In the genomic region with DNA sequence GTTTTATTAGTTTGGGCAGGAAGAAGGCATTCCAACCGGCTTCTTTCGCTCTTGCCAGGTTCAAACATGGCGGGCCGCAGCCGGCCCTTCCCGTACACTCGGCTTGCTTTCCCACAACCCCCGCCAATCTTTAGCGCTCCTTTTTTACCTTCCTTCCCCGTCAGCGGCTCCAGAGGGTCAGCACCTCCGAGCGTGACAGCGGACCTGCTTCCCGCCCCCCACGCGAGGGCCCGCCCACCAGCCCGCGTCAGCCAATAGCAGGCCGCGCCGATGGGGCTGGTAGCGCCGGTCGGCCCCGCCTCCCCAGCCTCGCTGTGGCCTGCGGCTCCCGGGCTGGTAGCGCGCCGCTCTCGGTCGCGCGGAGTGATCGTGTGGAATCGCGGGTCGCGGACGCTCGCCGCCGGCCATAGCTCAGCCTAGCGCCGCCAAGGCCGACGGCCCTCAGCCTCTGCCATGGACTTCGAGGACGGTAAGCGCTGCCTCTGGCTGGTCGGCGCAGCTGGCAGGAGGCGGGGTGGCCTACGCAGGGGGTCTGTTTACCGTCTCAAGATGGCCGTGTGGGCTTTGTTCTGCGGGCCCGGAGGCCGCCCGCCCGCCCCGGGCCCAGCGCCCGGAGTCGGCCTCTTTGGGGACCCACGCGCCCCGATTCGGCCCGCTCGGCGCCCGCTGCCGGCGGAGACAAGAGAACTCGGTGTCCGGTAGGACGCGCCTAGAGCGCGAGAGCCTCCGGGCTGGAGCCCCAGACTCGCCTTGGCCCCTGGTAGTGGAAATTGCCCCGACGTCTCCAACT, we compare ENCODE assay signal across 1 cellular context.
TF ChIP-seq lines count a peak whose summit lies in the region.

A gene with protein sequence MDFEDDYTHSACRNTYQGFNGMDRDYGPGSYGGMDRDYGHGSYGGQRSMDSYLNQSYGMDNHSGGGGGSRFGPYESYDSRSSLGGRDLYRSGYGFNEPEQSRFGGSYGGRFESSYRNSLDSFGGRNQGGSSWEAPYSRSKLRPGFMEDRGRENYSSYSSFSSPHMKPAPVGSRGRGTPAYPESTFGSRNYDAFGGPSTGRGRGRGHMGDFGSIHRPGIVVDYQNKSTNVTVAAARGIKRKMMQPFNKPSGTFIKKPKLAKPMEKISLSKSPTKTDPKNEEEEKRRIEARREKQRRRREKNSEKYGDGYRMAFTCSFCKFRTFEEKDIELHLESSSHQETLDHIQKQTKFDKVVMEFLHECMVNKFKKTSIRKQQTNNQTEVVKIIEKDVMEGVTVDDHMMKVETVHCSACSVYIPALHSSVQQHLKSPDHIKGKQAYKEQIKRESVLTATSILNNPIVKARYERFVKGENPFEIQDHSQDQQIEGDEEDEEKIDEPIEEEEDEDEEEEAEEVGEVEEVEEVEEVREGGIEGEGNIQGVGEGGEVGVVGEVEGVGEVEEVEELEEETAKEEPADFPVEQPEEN (plus strand): TSS at position 306 of the 790 bp plus-strand sequence. CDS start 148 bp downstream, at position 454.

TF ChIP-seq in K562, 482 proteins besides CTCF, POLR2A, EP300 and RAD21 (continued from another document and continues in another):
- TF ChIP-seq MYNN (IDR thresholded peaks at IDR 0.05), result no peak
- no peak for TF ChIP-seq MYNN (CRISPR knock-in tag; IDR thresholded peaks at IDR 0.05)
- peak; percentile 79 for TF ChIP-seq EP400 (IDR thresholded peaks at IDR 0.05)
- no peak for TF ChIP-seq ZNF121 (CRISPR knock-in tag; conservative IDR thresholded peaks at IDR 0.05)
- peak in 1 of 2 experiments; percentile 67; a peak in 2 of 4 replicates for TF ChIP-seq TEAD1 (CRISPR knock-in tag; IDR thresholded peaks at IDR 0.05)
- no peak for TF ChIP-seq SRSF7 (optimal IDR thresholded peaks at IDR 0.05; ENCODE audit: low read depth, low read length)
- no peak for TF ChIP-seq ZNF696 (CRISPR knock-in tag; conservative IDR thresholded peaks at IDR 0.05)
- TF ChIP-seq BRD9 (IDR thresholded peaks at IDR 0.05; ENCODE audit: low read depth, partially characterized antibody), result peak; percentile 10
- TF ChIP-seq POLR3A (IDR thresholded peaks at IDR 0.05; ENCODE audit: borderline replicate concordance, extremely low read depth, insufficient read depth, insufficient read length), result no peak
- 0 out of 2 replicates have a peak, but pooled peaks have one; percentile 78 for TF ChIP-seq RBM14 (IDR thresholded peaks at IDR 0.05; ENCODE audit: borderline replicate concordance, insufficient read depth, low read depth, low read length)
- no peak; the same call in 1 of the 2 replicates for TF ChIP-seq NKRF (IDR thresholded peaks at IDR 0.05; ENCODE audit: borderline replicate concordance)
- peak; percentile 11; the same call in 1 of the 2 replicates for TF ChIP-seq C11orf30 (IDR thresholded peaks at IDR 0.05; ENCODE audit: low read depth)
- TF ChIP-seq NFE2L1 (tag; IDR thresholded peaks at IDR 0.05; ENCODE audit: borderline replicate concordance, low read depth), result no peak
- peak; percentile 78 for TF ChIP-seq CCNT2 (IDR thresholded peaks at IDR 0.05; ENCODE audit: borderline replicate concordance, extremely low read depth, insufficient read length, low read depth, low read length)
- TF ChIP-seq ZNF644 (tag; IDR thresholded peaks at IDR 0.05; ENCODE audit: low read depth), result peak; percentile 62; the same call in 1 of the 2 replicates
- TF ChIP-seq MAZ (CRISPR knock-in tag; conservative IDR thresholded peaks at IDR 0.05 in 1 of 2, IDR thresholded peaks at IDR 0.05 in 1 of 2), result peak; percentile 52 to 85; a peak in 3 of 4 replicates
- TF ChIP-seq NFATC3 (IDR thresholded peaks at IDR 0.05), result no peak
- TF ChIP-seq, protein P1, sequence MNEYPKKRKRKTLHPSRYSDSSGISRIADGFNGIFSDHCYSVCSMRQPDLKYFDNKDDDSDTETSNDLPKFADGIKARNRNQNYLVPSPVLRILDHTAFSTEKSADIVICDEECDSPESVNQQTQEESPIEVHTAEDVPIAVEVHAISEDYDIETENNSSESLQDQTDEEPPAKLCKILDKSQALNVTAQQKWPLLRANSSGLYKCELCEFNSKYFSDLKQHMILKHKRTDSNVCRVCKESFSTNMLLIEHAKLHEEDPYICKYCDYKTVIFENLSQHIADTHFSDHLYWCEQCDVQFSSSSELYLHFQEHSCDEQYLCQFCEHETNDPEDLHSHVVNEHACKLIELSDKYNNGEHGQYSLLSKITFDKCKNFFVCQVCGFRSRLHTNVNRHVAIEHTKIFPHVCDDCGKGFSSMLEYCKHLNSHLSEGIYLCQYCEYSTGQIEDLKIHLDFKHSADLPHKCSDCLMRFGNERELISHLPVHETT (CRISPR knock-in tag; conservative IDR thresholded peaks at IDR 0.05 in 1 of 2, IDR thresholded peaks at IDR 0.05 in 1 of 2), result peak in 1 of 2 experiments; percentile 83; a peak in 2 of 4 replicates
- no peak for TF ChIP-seq ELK1 (CRISPR knock-in tag; IDR thresholded peaks at IDR 0.05)
- TF ChIP-seq FIP1L1 (IDR thresholded peaks at IDR 0.05; ENCODE audit: low read depth, low read length, poor library complexity, severe bottlenecking), result peak; percentile 29
- TF ChIP-seq ZNF277 (CRISPR knock-in tag; IDR thresholded peaks at IDR 0.05; ENCODE audit: borderline replicate concordance), result no peak
- TF ChIP-seq CSDE1 (IDR thresholded peaks at IDR 0.05), result no peak
- peak; percentile 86 for TF ChIP-seq GTF2E2 (tag; IDR thresholded peaks at IDR 0.05)
- TF ChIP-seq IFI16 (CRISPR knock-in tag; IDR thresholded peaks at IDR 0.05), result no peak
- 0 out of 2 replicates have a peak, but pooled peaks have one; percentile 30 for TF ChIP-seq RNF2 (IDR thresholded peaks at IDR 0.05)
- no peak; a peak in 2 of 4 replicates for TF ChIP-seq TBL1XR1 (IDR thresholded peaks at IDR 0.05; ENCODE audit: low read length in 2 of 2)
- TF ChIP-seq, protein P2, sequence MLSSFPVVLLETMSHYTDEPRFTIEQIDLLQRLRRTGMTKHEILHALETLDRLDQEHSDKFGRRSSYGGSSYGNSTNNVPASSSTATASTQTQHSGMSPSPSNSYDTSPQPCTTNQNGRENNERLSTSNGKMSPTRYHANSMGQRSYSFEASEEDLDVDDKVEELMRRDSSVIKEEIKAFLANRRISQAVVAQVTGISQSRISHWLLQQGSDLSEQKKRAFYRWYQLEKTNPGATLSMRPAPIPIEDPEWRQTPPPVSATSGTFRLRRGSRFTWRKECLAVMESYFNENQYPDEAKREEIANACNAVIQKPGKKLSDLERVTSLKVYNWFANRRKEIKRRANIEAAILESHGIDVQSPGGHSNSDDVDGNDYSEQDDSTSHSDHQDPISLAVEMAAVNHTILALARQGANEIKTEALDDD (IDR thresholded peaks at IDR 0.05), result no peak
- TF ChIP-seq, protein P3, sequence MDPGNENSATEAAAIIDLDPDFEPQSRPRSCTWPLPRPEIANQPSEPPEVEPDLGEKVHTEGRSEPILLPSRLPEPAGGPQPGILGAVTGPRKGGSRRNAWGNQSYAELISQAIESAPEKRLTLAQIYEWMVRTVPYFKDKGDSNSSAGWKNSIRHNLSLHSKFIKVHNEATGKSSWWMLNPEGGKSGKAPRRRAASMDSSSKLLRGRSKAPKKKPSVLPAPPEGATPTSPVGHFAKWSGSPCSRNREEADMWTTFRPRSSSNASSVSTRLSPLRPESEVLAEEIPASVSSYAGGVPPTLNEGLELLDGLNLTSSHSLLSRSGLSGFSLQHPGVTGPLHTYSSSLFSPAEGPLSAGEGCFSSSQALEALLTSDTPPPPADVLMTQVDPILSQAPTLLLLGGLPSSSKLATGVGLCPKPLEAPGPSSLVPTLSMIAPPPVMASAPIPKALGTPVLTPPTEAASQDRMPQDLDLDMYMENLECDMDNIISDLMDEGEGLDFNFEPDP (CRISPR knock-in tag; IDR thresholded peaks at IDR 0.05), result no peak
- TF ChIP-seq FOSL1 (tag; conservative IDR thresholded peaks at IDR 0.05), result no peak; the same call in 1 of the 2 replicates
- no peak for TF ChIP-seq CAMTA2 (CRISPR knock-in tag; conservative IDR thresholded peaks at IDR 0.05)
- no peak for TF ChIP-seq THAP7 (CRISPR knock-in tag; IDR thresholded peaks at IDR 0.05)
- TF ChIP-seq POLR2AphosphoS2 (IDR thresholded peaks at IDR 0.05; ENCODE audit: low read length), result peak; percentile 65; the same call in 1 of the 2 replicates
- no peak for TF ChIP-seq GATA2 (CRISPR knock-in tag; IDR thresholded peaks at IDR 0.05)
- peak; percentile 87 for TF ChIP-seq ZBTB1 (CRISPR knock-in tag; IDR thresholded peaks at IDR 0.05; ENCODE audit: borderline replicate concordance, low read depth)
- TF ChIP-seq TCF15 (CRISPR knock-in tag; IDR thresholded peaks at IDR 0.05), result no peak
- TF ChIP-seq POLR2G (IDR thresholded peaks at IDR 0.05; ENCODE audit: low read depth, low read length), result peak; percentile 100
- TF ChIP-seq TEAD4 (IDR thresholded peaks at IDR 0.05; ENCODE audit: low read length), result no peak
- no peak for TF ChIP-seq TEAD4 (CRISPR knock-in tag; IDR thresholded peaks at IDR 0.05; ENCODE audit: borderline replicate concordance)
- TF ChIP-seq TAF7 (tag; IDR thresholded peaks at IDR 0.05), result peak; percentile 62; the same call in 1 of the 2 replicates
- peak; percentile 62 for TF ChIP-seq HNRNPLL (IDR thresholded peaks at IDR 0.05; ENCODE audit: low read depth, low read length, poor library complexity, severe bottlenecking)
- no peak for TF ChIP-seq PPARD (CRISPR knock-in tag; IDR thresholded peaks at IDR 0.05)
- peak in 1 of 2 experiments; percentile 26; a peak in 1 of 4 replicates for TF ChIP-seq TRIM24 (IDR thresholded peaks at IDR 0.05)
- TF ChIP-seq, protein P4, sequence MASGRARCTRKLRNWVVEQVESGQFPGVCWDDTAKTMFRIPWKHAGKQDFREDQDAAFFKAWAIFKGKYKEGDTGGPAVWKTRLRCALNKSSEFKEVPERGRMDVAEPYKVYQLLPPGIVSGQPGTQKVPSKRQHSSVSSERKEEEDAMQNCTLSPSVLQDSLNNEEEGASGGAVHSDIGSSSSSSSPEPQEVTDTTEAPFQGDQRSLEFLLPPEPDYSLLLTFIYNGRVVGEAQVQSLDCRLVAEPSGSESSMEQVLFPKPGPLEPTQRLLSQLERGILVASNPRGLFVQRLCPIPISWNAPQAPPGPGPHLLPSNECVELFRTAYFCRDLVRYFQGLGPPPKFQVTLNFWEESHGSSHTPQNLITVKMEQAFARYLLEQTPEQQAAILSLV (tag; IDR thresholded peaks at IDR 0.05), result no peak
- TF ChIP-seq MYBL2 (IDR thresholded peaks at IDR 0.05; ENCODE audit: low read depth), result no peak
- no peak for TF ChIP-seq MYBL2 (CRISPR knock-in tag; IDR thresholded peaks at IDR 0.05; ENCODE audit: borderline replicate concordance)
- no peak for TF ChIP-seq HDAC8 (tag; IDR thresholded peaks at IDR 0.05)
- no peak for TF ChIP-seq ZNF584 (CRISPR knock-in tag; IDR thresholded peaks at IDR 0.05; ENCODE audit: low read depth)
- TF ChIP-seq NR2C2 (CRISPR knock-in tag; IDR thresholded peaks at IDR 0.05), result peak; percentile 75; the same call in 1 of the 2 replicates
- peak; percentile 86 for TF ChIP-seq NR2C2 (tag; IDR thresholded peaks at IDR 0.05)
- TF ChIP-seq CREB5 (CRISPR knock-in tag; IDR thresholded peaks at IDR 0.05), result no peak
- peak; percentile 58 for TF ChIP-seq CHD2 (IDR thresholded peaks at IDR 0.05; ENCODE audit: low read depth, low read length)
- 0 out of 2 replicates have a peak, but pooled peaks have one; percentile 14 for TF ChIP-seq GTF2F1 (IDR thresholded peaks at IDR 0.05; ENCODE audit: low read depth, low read length)
- no peak for TF ChIP-seq HNRNPL (IDR thresholded peaks at IDR 0.05; ENCODE audit: low read depth, low read length)
- peak; percentile 85 for TF ChIP-seq TGIF2 (CRISPR knock-in tag; IDR thresholded peaks at IDR 0.05)
